Comparison of ENCODE assay signal across 9 cellular contexts in genomic region chr5:82820958-82821880, GRCh38.
A peak's percentile ranks its signal among the peaks of the same experiment; 100 is the strongest.
DNase-seq lines count a peak whose midpoint lies in the region; ATAC-seq and TF ChIP-seq lines count a peak whose summit lies in the region.
"Had no signal": no experiment of that assay in that cellular context is flagged by ENCODE, and none has a peak within 500 bp of the region (broad histone marks: within the 10 kb centered on the region; RNA-seq: fewer than 3 reads in every experiment).

No MANE protein-coding gene starts in this region.

- peak; percentile 90 for ATAC-seq in GM18873 (IDR thresholded peaks at IDR 0.05; ENCODE audit: low FRiP score, unreplicated experiment)
- ATAC-seq in GM21786 (IDR thresholded peaks at IDR 0.05; ENCODE audit: unreplicated experiment) = peak; percentile 80
- peak; percentile 86 for ATAC-seq in HG03521 (IDR thresholded peaks at IDR 0.05; ENCODE audit: unreplicated experiment)
- no peak for ATAC-seq in activated T-cell treated with anti-CD3 and anti-CD28 coated beads, Interleukin-2, amount 50 U/mL, for 72 hours (replicated peaks in 1 of 2)

- H3K27ac Mint-ChIP-seq in activated T-cell treated with anti-CD3 and anti-CD28 coated beads, Interleukin-2, amount 50 U/mL, for 72 hours = no peak overlapping the region
- H3K27ac Mint-ChIP-seq: activated T-helper 1 cell treated with anti-CD3 and anti-CD28 coated beads, Interleukin-12 subunit alpha, Interleukin-12 subunit beta, Interleukin-2, Interleukin-4 antibody, amounts not matched to agents 30 ng/mL and 10 ng/mL and 1 ng/mL, durations not matched to agents 14 hours and 24 hours and 36 hours had no signal

- H3K27ac ChIP-seq in mesodermal cell (ENCODE audit: low read depth, low read length, severe bottlenecking) (peak overlapping the region; percentile 91), WERI-Rb-1 (no peak overlapping the region)

- peaks cover 19% of the 10 kb centered on the region for H3K4me1 Mint-ChIP-seq in activated T-cell treated with anti-CD3 and anti-CD28 coated beads, Interleukin-2, amount 50 U/mL, for 72 hours (ENCODE audit: low read depth)

- DNase-seq in Kasumi-1 (lab: John Stamatoyannopoulos, UW) = no peak
- DNase-seq in C1 segment of cervical spinal cord (lab: John Stamatoyannopoulos, UW) = no peak
- no peak for DNase-seq in activated T-cell treated with anti-CD3 and anti-CD28 coated beads, Interleukin-2, amount 50 U/mL, for 72 hours
- DNase-seq in WERI-Rb-1 = no peak

- H3K27me3 ChIP-seq in WERI-Rb-1 (ENCODE audit: insufficient read depth, low read depth, severe bottlenecking) = no peaks in the 10 kb centered on the region

- H3K27me3 Mint-ChIP-seq in activated T-cell treated with anti-CD3 and anti-CD28 coated beads, Interleukin-2, amount 50 U/mL, for 72 hours (ENCODE audit: low read depth) = no peaks in the 10 kb centered on the region

- H3K4me3 ChIP-seq in mesodermal cell (ENCODE audit: extremely low read depth, insufficient read depth, low read length, poor library complexity, severe bottlenecking) (no peak overlapping the region), WERI-Rb-1 (ENCODE audit: low read depth, low read length) (no peak overlapping the region)

- H3K9me3 ChIP-seq in mesodermal cell (ENCODE audit: control insufficient read depth, low read length) (no peaks in the 10 kb centered on the region), WERI-Rb-1 (ENCODE audit: severe bottlenecking) (no peaks in the 10 kb centered on the region)

- H3K36me3 ChIP-seq in mesodermal cell (ENCODE audit: control insufficient read depth, insufficient read depth, low read length) (no peaks in the 10 kb centered on the region), WERI-Rb-1 (no peaks in the 10 kb centered on the region)

- H3K4me3 Mint-ChIP-seq in activated T-cell treated with anti-CD3 and anti-CD28 coated beads, Interleukin-2, amount 50 U/mL, for 72 hours = no peak overlapping the region
- H3K4me3 Mint-ChIP-seq: activated T-helper 1 cell treated with anti-CD3 and anti-CD28 coated beads, Interleukin-12 subunit alpha, Interleukin-12 subunit beta, Interleukin-2, Interleukin-4 antibody, amounts not matched to agents 30 ng/mL and 10 ng/mL and 1 ng/mL, durations not matched to agents 14 hours and 24 hours and 36 hours had no signal

- whole genome bisulfite sequencing in mesodermal cell (ENCODE audit: insufficient coverage in 2 of 2), 2 experiments = 88 to 89% methylated on average over 1 to 5 of the region's 10 CpGs

- no peaks in the 10 kb centered on the region for H3K9me3 Mint-ChIP-seq in activated T-cell treated with anti-CD3 and anti-CD28 coated beads, Interleukin-2, amount 50 U/mL, for 72 hours
- H3K9me3 Mint-ChIP-seq: activated T-helper 1 cell treated with anti-CD3 and anti-CD28 coated beads, Interleukin-12 subunit alpha, Interleukin-12 subunit beta, Interleukin-2, Interleukin-4 antibody, amounts not matched to agents 30 ng/mL and 10 ng/mL and 1 ng/mL, durations not matched to agents 14 hours and 24 hours and 36 hours had no signal

- no peak for TF ChIP-seq CTCF in WERI-Rb-1 (IDR thresholded peaks at IDR 0.05; ENCODE audit: low read depth, low read length)

- H3K36me3 Mint-ChIP-seq in activated T-cell treated with anti-CD3 and anti-CD28 coated beads, Interleukin-2, amount 50 U/mL, for 72 hours (ENCODE audit: insufficient read depth in 2 of 2) = no peaks in the 10 kb centered on the region

- peaks cover 10% of the 10 kb centered on the region for H3K4me1 ChIP-seq in mesodermal cell (ENCODE audit: control insufficient read depth, insufficient read depth, low read length, poor library complexity, severe bottlenecking)

Comparison
In these comparisons a context has a peak if more than half of its experiments do, and no peak if none do; other contexts are left out.
1. ATAC-seq: peak in GM18873 (single experiment), GM21786 (single experiment) and HG03521 (single experiment); none in activated T-cell treated with anti-CD3 and anti-CD28 coated beads, Interleukin-2, amount 50 U/mL, for 72 hours (0 of 2).